ENCODE assay signal across 2 cellular contexts in genomic region chr3:21745971-21746370, GRCh38.
TF ChIP-seq lines count a peak whose summit lies in the region.

No MANE protein-coding gene starts in this region.

TF ChIP-seq in IMR-90, 13 proteins besides CTCF, POLR2A, EP300 and RAD21:
- no peak for TF ChIP-seq MAFK (IDR thresholded peaks at IDR 0.05; ENCODE audit: low read depth, low read length)
- 0 out of 2 replicates have a peak, but pooled peaks have one; percentile 42 for TF ChIP-seq NFE2L2 (IDR thresholded peaks at IDR 0.05; ENCODE audit: low read depth, low read length)

TF ChIP-seq in HepG2, 621 proteins besides CTCF, POLR2A, EP300 and RAD21:
- TF ChIP-seq, protein P1, sequence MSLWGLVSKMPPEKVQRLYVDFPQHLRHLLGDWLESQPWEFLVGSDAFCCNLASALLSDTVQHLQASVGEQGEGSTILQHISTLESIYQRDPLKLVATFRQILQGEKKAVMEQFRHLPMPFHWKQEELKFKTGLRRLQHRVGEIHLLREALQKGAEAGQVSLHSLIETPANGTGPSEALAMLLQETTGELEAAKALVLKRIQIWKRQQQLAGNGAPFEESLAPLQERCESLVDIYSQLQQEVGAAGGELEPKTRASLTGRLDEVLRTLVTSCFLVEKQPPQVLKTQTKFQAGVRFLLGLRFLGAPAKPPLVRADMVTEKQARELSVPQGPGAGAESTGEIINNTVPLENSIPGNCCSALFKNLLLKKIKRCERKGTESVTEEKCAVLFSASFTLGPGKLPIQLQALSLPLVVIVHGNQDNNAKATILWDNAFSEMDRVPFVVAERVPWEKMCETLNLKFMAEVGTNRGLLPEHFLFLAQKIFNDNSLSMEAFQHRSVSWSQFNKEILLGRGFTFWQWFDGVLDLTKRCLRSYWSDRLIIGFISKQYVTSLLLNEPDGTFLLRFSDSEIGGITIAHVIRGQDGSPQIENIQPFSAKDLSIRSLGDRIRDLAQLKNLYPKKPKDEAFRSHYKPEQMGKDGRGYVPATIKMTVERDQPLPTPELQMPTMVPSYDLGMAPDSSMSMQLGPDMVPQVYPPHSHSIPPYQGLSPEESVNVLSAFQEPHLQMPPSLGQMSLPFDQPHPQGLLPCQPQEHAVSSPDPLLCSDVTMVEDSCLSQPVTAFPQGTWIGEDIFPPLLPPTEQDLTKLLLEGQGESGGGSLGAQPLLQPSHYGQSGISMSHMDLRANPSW (CRISPR knock-in tag; IDR thresholded peaks at IDR 0.05; ENCODE audit: borderline replicate concordance), result no peak
- TF ChIP-seq MIXL1 (CRISPR knock-in tag; IDR thresholded peaks at IDR 0.05) (no peak), ZNF513 (CRISPR knock-in tag; conservative IDR thresholded peaks at IDR 0.05) (no peak)
